ENCODE assay signal across 8 cellular contexts in genomic region chr1:16645883-16646664, GRCh38. TPM values are rescaled to one million over a fixed set of nuclear protein-coding genes. Genes with fewer than 3 reads are reported as not detected.
A peak's percentile ranks its signal among the peaks of the same experiment; 100 is the strongest.
DNase-seq lines count a peak whose midpoint lies in the region; ATAC-seq and TF ChIP-seq lines count a peak whose summit lies in the region.
"Not testable (repeated sequence)": the region's sequence is repeated elsewhere in the genome, so short reads cannot be mapped to it uniquely, and the experiment has no call there.
"Had no signal": no experiment of that assay in that cellular context is flagged by ENCODE, and none has a peak within 500 bp of the region (broad histone marks: within the 10 kb centered on the region; RNA-seq: fewer than 3 reads in every experiment).

No MANE protein-coding gene starts in this region.

- not testable (repeated sequence) for H3K4me1 Mint-ChIP-seq in activated naive CD8-positive, alpha-beta T cell treated with anti-CD3 and anti-CD28 coated beads, Interleukin-2, amount 50 U/mL, for 24 hours

- not testable (repeated sequence) for TF ChIP-seq RAD21 in liver (IDR thresholded peaks at IDR 0.05)

- ATAC-seq in RWPE2 (ENCODE audit: low read depth); activated naive CD8-positive, alpha-beta T cell treated with anti-CD3 and anti-CD28 coated beads, Interleukin-2, amount 50 U/mL, for 24 hours; Right ventricle myocardium inferior; omental fat pad (ENCODE audit: low FRiP score): not testable (repeated sequence)

- not testable (repeated sequence) for H3K27me3 Mint-ChIP-seq in activated naive CD8-positive, alpha-beta T cell treated with anti-CD3 and anti-CD28 coated beads, Interleukin-2, amount 50 U/mL, for 24 hours

- H3K9me3 ChIP-seq in RWPE2 (ENCODE audit: severe bottlenecking); liver (ENCODE audit: control insufficient read depth in 4 of 4, low read length in 3 of 4): not testable (repeated sequence)

- not testable (repeated sequence) for TF ChIP-seq CTCF in RWPE2 (IDR thresholded peaks at IDR 0.05; ENCODE audit: poor library complexity, severe bottlenecking); liver (IDR thresholded peaks at IDR 0.05; ENCODE audit: low read depth, low read length, missing input control); omental fat pad (IDR thresholded peaks at IDR 0.05)

- H3K9me3 Mint-ChIP-seq in activated naive CD8-positive, alpha-beta T cell treated with anti-CD3 and anti-CD28 coated beads, Interleukin-2, amount 50 U/mL, for 24 hours, result not testable (repeated sequence)

- H3K27ac ChIP-seq in RWPE2 (ENCODE audit: poor library complexity, severe bottlenecking), result not testable (repeated sequence)
- H3K27ac ChIP-seq in liver (ENCODE audit: low read depth in 1 of 2, low read length in 2 of 2), result peak overlapping the region; percentile 90 to 95

- H3K27ac Mint-ChIP-seq in activated naive CD8-positive, alpha-beta T cell treated with anti-CD3 and anti-CD28 coated beads, Interleukin-2, amount 50 U/mL, for 24 hours, result not testable (repeated sequence)

- H3K36me3 Mint-ChIP-seq in activated naive CD8-positive, alpha-beta T cell treated with anti-CD3 and anti-CD28 coated beads, Interleukin-2, amount 50 U/mL, for 24 hours (ENCODE audit: low read depth), result not testable (repeated sequence)

- not testable (repeated sequence) for H3K4me3 ChIP-seq in RWPE2 (ENCODE audit: severe bottlenecking)
- H3K4me3 ChIP-seq in liver (ENCODE audit: low read depth in 1 of 3, low read length in 3 of 3), result peak overlapping the region; percentile 23 to 97 (median 96)

- H3K4me3 Mint-ChIP-seq in activated naive CD8-positive, alpha-beta T cell treated with anti-CD3 and anti-CD28 coated beads, Interleukin-2, amount 50 U/mL, for 24 hours, result not testable (repeated sequence)

- H3K9ac ChIP-seq in liver (ENCODE audit: low read depth in 1 of 2, low read length in 2 of 2), result peak overlapping the region; percentile 60 to 75

- intact Hi-C loops in Right ventricle myocardium inferior (cut with DNase I), result not testable (repeated sequence)

- H3K4me1 ChIP-seq in RWPE2 (ENCODE audit: insufficient read depth, poor library complexity, severe bottlenecking), result not testable (repeated sequence)
- peaks cover 10 to 36% (median 26%) of the 10 kb centered on the region in 4 donors for H3K4me1 ChIP-seq in liver (ENCODE audit: control insufficient read depth in 4 of 4, insufficient read depth in 4 of 4, low read length in 3 of 4)

- not testable (repeated sequence) for H3K27me3 ChIP-seq in RWPE2 (ENCODE audit: insufficient read depth, poor library complexity, severe bottlenecking); liver (ENCODE audit: control insufficient read depth in 4 of 4, insufficient read depth in 4 of 4, low read length in 3 of 4)

- peak; percentile 70 for DNase-seq in RWPE2 (ENCODE audit: low spot score)
- DNase-seq in activated CD8-positive, alpha-beta memory T cell treated with anti-CD3 and anti-CD28 coated beads, Interleukin-2, amount 50 U/mL, for 4 hours, result peak; percentile 13
- DNase-seq in activated naive CD8-positive, alpha-beta T cell treated with anti-CD3 and anti-CD28 coated beads, Interleukin-2, amount 50 U/mL, for 24 hours, result peak; percentile 1
- peak; percentile 64 for DNase-seq in Right ventricle myocardium inferior (ENCODE audit: missing footprints)
- peak; percentile 22 for DNase-seq in omental fat pad (ENCODE audit: low spot score)
- DNase-seq in stimulated activated CD8-positive, alpha-beta memory T cell treated with anti-CD3 and anti-CD28 coated beads, Interleukin-12 subunit alpha, Interleukin-12 subunit beta, amount 100 ng/mL, for 4 hours (ENCODE audit: low read depth), result peak; percentile 1

- 73% methylated on average over 17 of the region's 17 CpGs for WGBS in liver

- not testable (repeated sequence) for H3K36me3 ChIP-seq in RWPE2 (ENCODE audit: low read depth); liver (ENCODE audit: control insufficient read depth in 4 of 4, insufficient read depth in 3 of 4, low read depth in 1 of 4, low read length in 3 of 4)

RNA-seq across cellular contexts. Expression of gene RNU1-3, which starts 20.7 kb away (rescaled TPM):
- total RNA-seq in Right ventricle myocardium inferior (4,572 TPM), liver (under 1 TPM; under 0.01 TPM), omental fat pad (under 1 TPM; under 0.01 TPM)
- polyA plus RNA-seq in liver, result 10 to 100 TPM in 1 of 2 donors, not detected in 1; 16.7 TPM
- polyA plus RNA-seq: SK-N-SH had no signal

RNA-seq across cellular contexts. Expression of gene NBPF1, which starts 32.7 kb away (rescaled TPM):
- total RNA-seq in Right ventricle myocardium inferior (12.4 TPM), liver (10 to 100 TPM in 1 of 2 donors, 1 to 10 TPM in 1; 9.7 to 16.4 TPM), omental fat pad (10 to 100 TPM; 22.9 to 63.6 (median 41.6) TPM)
- polyA plus RNA-seq in liver, result 10 to 100 TPM in 1 of 2 donors, 1 to 10 TPM in 1; 8.0 to 11.9 TPM

Comparison
In these comparisons a context has a peak if more than half of its experiments do, and no peak if none do; other contexts are left out.
1. DNase-seq: peak in every context shown above with its lines; median percentile 70 in RWPE2; 64 in Right ventricle myocardium inferior; 22 in omental fat pad; 13 in activated CD8-positive, alpha-beta memory T cell treated with anti-CD3 and anti-CD28 coated beads, Interleukin-2, amount 50 U/mL, for 4 hours; 1 in activated naive CD8-positive, alpha-beta T cell treated with anti-CD3 and anti-CD28 coated beads, Interleukin-2, amount 50 U/mL, for 24 hours; 1 in stimulated activated CD8-positive, alpha-beta memory T cell treated with anti-CD3 and anti-CD28 coated beads, Interleukin-12 subunit alpha, Interleukin-12 subunit beta, amount 100 ng/mL, for 4 hours.
2. RNA of gene RNU1-3, which starts 20.7 kb away (total RNA-seq): 4,572 TPM in Right ventricle myocardium inferior (single experiment); under 0.01 TPM in liver and under 0.01 TPM in omental fat pad; every median in the first group is over 1,000 times any median in the second.